8 cellular contexts compared by ENCODE assay signal in the genomic region with DNA sequence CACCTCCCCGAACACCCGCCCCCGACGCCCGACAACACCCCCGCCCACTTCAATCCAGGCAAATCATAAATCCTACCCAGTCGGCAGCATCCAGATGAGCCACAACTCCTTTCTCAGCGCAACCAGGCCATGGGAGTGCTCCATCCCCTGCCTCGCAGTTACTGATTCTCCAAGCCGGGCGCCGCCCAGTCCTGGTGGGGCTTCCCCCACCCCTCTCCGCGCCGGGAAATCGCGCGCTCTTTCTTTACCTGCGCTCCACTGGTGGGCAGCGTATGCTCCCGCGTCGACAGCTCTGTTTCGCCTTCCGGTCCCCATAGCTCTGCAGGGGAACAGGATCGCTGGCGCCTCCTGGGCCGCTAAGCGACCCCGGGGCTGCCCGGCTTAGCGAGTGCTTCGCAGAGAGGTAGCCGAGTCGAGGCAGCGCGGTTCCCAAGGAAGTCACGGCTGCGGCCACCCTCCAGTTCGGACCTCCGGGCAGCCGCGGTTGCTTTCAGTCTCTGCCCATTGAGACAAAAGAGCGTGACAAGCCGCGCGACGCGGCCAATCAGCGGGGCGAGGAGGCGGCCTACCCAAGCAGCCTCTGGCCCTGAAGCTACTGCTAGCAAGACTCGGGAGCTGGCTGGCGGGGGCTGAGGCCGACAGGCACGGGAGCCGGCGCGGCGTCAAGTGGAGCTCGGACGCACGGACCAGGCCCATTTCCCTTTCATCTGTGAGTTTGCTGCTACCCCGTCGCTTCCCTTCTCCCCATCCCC. TPM values are rescaled to one million over a fixed set of nuclear protein-coding genes. Genes with fewer than 3 reads are reported as not detected.
DNase-seq lines count a peak whose midpoint lies in the region; ATAC-seq, FAIRE-seq and TF ChIP-seq lines count a peak whose summit lies in the region.

No MANE protein-coding gene starts in this region.

- peak overlapping the region; percentile 9 for H3K4me2 ChIP-seq in endothelial cell of umbilical vein (ENCODE audit: insufficient read depth, low read length)

- peak overlapping the region; percentile 90 for H3K27ac Mint-ChIP-seq in CD8-positive, alpha-beta T cell
- H3K27ac Mint-ChIP-seq in activated CD8-positive, alpha-beta memory T cell treated with anti-CD3 and anti-CD28 coated beads, Interleukin-2, amount 10 ng/mL, durations not matched to agents 7 days and 5 days, result peak overlapping the region; percentile 92

- no peak for TF ChIP-seq POLR2A in endothelial cell of umbilical vein (IDR thresholded peaks at IDR 0.05; ENCODE audit: low read depth, low read length)

- POLR2A ChIA-PET in CD8-positive, alpha-beta T cell (lab: Charles Lee), result interaction anchor here (0.7 to 2.2 kb wide), 4 partner anchors 14 to 1987 kb away, joined by 3 to 7 read pairs (median 3); a partner anchor contains a TSS
- POLR2A ChIA-PET in endothelial cell of umbilical vein (lab: Charles Lee), result no interaction called here

- peak overlapping the region; percentile 65 for H3K27ac ChIP-seq in CD8-positive, alpha-beta T cell (ENCODE audit: low read depth, low read length)
- peak overlapping the region; percentile 13 for H3K27ac ChIP-seq in endothelial cell of umbilical vein (ENCODE audit: insufficient read depth, low read depth, low read length)

- ATAC-seq in CD8-positive, alpha-beta T cell, result peak; percentile 74
- ATAC-seq in GM19328 (IDR thresholded peaks at IDR 0.05; ENCODE audit: unreplicated experiment) (peak; percentile 65), HG03439 (IDR thresholded peaks at IDR 0.05; ENCODE audit: unreplicated experiment) (peak; percentile 74), mucosa of descending colon (peak; percentile 89)
- peak; percentile 83 for ATAC-seq in activated CD8-positive, alpha-beta memory T cell treated with anti-CD3 and anti-CD28 coated beads, Interleukin-2, amount 10 ng/mL, durations not matched to agents 7 days and 5 days

- peak overlapping the region; percentile 90 for H3K4me3 Mint-ChIP-seq in CD8-positive, alpha-beta T cell
- H3K4me3 Mint-ChIP-seq in activated CD8-positive, alpha-beta memory T cell treated with anti-CD3 and anti-CD28 coated beads, Interleukin-2, amount 10 ng/mL, durations not matched to agents 7 days and 5 days, result peak overlapping the region; percentile 84

- H3K9me1 ChIP-seq in endothelial cell of umbilical vein (replicated peaks; ENCODE audit: control insufficient read depth, extremely low read depth, insufficient read depth, low read length), result no peaks in the 10 kb centered on the region

- no peaks in the 10 kb centered on the region for H3K27me3 ChIP-seq in CD8-positive, alpha-beta T cell (ENCODE audit: insufficient read depth, low read length)
- H3K27me3 ChIP-seq in endothelial cell of umbilical vein (ENCODE audit: control insufficient read depth in 2 of 2, insufficient read depth in 2 of 2, low read length in 2 of 2), result no peaks in the 10 kb centered on the region

- peak overlapping the region; percentile 91 for H2AFZ ChIP-seq in endothelial cell of umbilical vein (ENCODE audit: low read depth, low read length)

- BruUV-seq in endothelial cell of umbilical vein (replicated peaks; lab: Mats Ljungman, UMichigan), result no TSS peak

- peaks cover 10% of the 10 kb centered on the region for H3K36me3 Mint-ChIP-seq in CD8-positive, alpha-beta T cell
- peaks cover 5% of the 10 kb centered on the region for H3K36me3 Mint-ChIP-seq in activated CD8-positive, alpha-beta memory T cell treated with anti-CD3 and anti-CD28 coated beads, Interleukin-2, amount 10 ng/mL, durations not matched to agents 7 days and 5 days

- H3K9me3 ChIP-seq in CD8-positive, alpha-beta T cell (ENCODE audit: low read length), result no peaks in the 10 kb centered on the region
- H3K9me3 ChIP-seq in endothelial cell of umbilical vein (replicated peaks; ENCODE audit: control insufficient read depth, insufficient read depth, low read length) (no peaks in the 10 kb centered on the region), mucosa of descending colon (no peaks in the 10 kb centered on the region)

- no peaks in the 10 kb centered on the region for H3K79me2 ChIP-seq in endothelial cell of umbilical vein (ENCODE audit: control insufficient read depth, insufficient read depth, low read length)

- H3K4me3 ChIP-seq in CD8-positive, alpha-beta T cell (ENCODE audit: low read depth, low read length), result peak overlapping the region; percentile 62
- H3K4me3 ChIP-seq in endothelial cell of umbilical vein (replicated peaks in 1 of 3; ENCODE audit: insufficient read depth in 1 of 3, low read depth in 1 of 3, low read length in 3 of 3) (peak overlapping the region; percentile 21 to 64 (median 40)), mucosa of descending colon (peak overlapping the region; percentile 14)

- intact Hi-C loops in CD8-positive, alpha-beta T cell (cut with DNase I, micrococcal nuclease), result loop anchor here (1.0 to 5.0 kb wide), 9 partner anchors 22 to 1986 kb away; a partner anchor contains a TSS
- intact Hi-C loops in endothelial cell of umbilical vein (cut with micrococcal nuclease) (loop anchor here (1.0 to 2.0 kb wide), 4 partner anchors 23 to 353 kb away; a partner anchor contains a TSS), mucosa of descending colon (cut with DNase I, micrococcal nuclease) (no loop called here)

- peak; percentile 5 to 64 (median 45) for DNase-seq in CD8-positive, alpha-beta T cell
- peak; percentile 21 for DNase-seq in NCI-H526 treated with DMSO at 0.1 percent for 48 hours (lab: John Stamatoyannopoulos, UW)
- peak; percentile 75 for DNase-seq in activated CD8-positive, alpha-beta memory T cell treated with anti-CD3 and anti-CD28 coated beads, Interleukin-2, amount 10 ng/mL, durations not matched to agents 7 days and 5 days
- peak; percentile 76 for DNase-seq in endothelial cell of umbilical vein (ENCODE audit: low read depth, low spot score)
- peak; percentile 56 to 77 (median 73) for DNase-seq in mucosa of descending colon
- peak; percentile 14 for DNase-seq in stimulated activated CD8-positive, alpha-beta memory T cell treated with anti-CD3 and anti-CD28 coated beads, Interleukin-7, amount 100 ng/mL, for 24 hours (ENCODE audit: low read depth)

- peaks cover 29% of the 10 kb centered on the region for H3K4me1 Mint-ChIP-seq in CD8-positive, alpha-beta T cell (ENCODE audit: low read depth)
- H3K4me1 Mint-ChIP-seq in activated CD8-positive, alpha-beta memory T cell treated with anti-CD3 and anti-CD28 coated beads, Interleukin-2, amount 10 ng/mL, durations not matched to agents 7 days and 5 days, result peaks cover 29% of the 10 kb centered on the region

- H4K20me1 ChIP-seq in endothelial cell of umbilical vein (replicated peaks; ENCODE audit: control insufficient read depth, extremely low read depth, insufficient read depth, low read length), result no peaks in the 10 kb centered on the region

- dilution Hi-C loops in endothelial cell of umbilical vein (cut with MboI; ENCODE audit: extremely low pct_ligation_motif_present, low sequenced_read_pairs), result no loop called here

- H3K9me3 Mint-ChIP-seq in CD8-positive, alpha-beta T cell, result no peaks in the 10 kb centered on the region
- no peaks in the 10 kb centered on the region for H3K9me3 Mint-ChIP-seq in activated CD8-positive, alpha-beta memory T cell treated with anti-CD3 and anti-CD28 coated beads, Interleukin-2, amount 10 ng/mL, durations not matched to agents 7 days and 5 days (ENCODE audit: low read depth)

- peaks cover 12% of the 10 kb centered on the region for H3K4me1 ChIP-seq in CD8-positive, alpha-beta T cell (ENCODE audit: insufficient read depth, low read length)
- H3K4me1 ChIP-seq in endothelial cell of umbilical vein (ENCODE audit: control insufficient read depth, extremely low read depth, insufficient read depth, low read length) (no peaks in the 10 kb centered on the region), mucosa of descending colon (ENCODE audit: low read depth) (no peaks in the 10 kb centered on the region)

- no peaks in the 10 kb centered on the region for H3K36me3 ChIP-seq in CD8-positive, alpha-beta T cell (ENCODE audit: insufficient read depth, low read length)
- H3K36me3 ChIP-seq in endothelial cell of umbilical vein (ENCODE audit: control insufficient read depth in 2 of 2, extremely low read depth in 1 of 2, insufficient read depth in 2 of 2, low read length in 2 of 2) (no peaks in the 10 kb centered on the region), mucosa of descending colon (ENCODE audit: low read depth) (no peaks in the 10 kb centered on the region)

- peak overlapping the region; percentile 49 for H3K9ac ChIP-seq in endothelial cell of umbilical vein (replicated peaks; ENCODE audit: extremely low read depth, insufficient read depth, low read length)

- CTCF ChIA-PET in CD8-positive, alpha-beta T cell (lab: Charles Lee), result interaction anchor here (1.1 to 1.6 kb wide), 4 partner anchors 22 to 217 kb away, joined by 4 to 5 read pairs (median 4); no protein-coding TSS in a partner anchor
- CTCF ChIA-PET in activated CD8-positive, alpha-beta memory T cell treated with anti-CD3 and anti-CD28 coated beads, Interleukin-2, amount 10 ng/mL, durations not matched to agents 7 days and 5 days (lab: Charles Lee), result interaction anchor here (1.0 to 2.3 kb wide), 8 partner anchors 19 to 238 kb away, joined by 3 to 10 read pairs (median 6); a partner anchor contains a TSS
- CTCF ChIA-PET in endothelial cell of umbilical vein (lab: Charles Lee), result interaction anchor here (0.8 to 3.0 kb wide), 8 partner anchors 10 to 205 kb away, joined by 3 to 10 read pairs (median 4); no protein-coding TSS in a partner anchor

- no peaks in the 10 kb centered on the region for H3K27me3 Mint-ChIP-seq in CD8-positive, alpha-beta T cell (ENCODE audit: low read depth)
- H3K27me3 Mint-ChIP-seq in activated CD8-positive, alpha-beta memory T cell treated with anti-CD3 and anti-CD28 coated beads, Interleukin-2, amount 10 ng/mL, durations not matched to agents 7 days and 5 days, result no peaks in the 10 kb centered on the region

- TF ChIP-seq CTCF in CD8-positive, alpha-beta T cell (IDR thresholded peaks at IDR 0.05), result no peak
- TF ChIP-seq CTCF in endothelial cell of umbilical vein (IDR thresholded peaks at IDR 0.05; ENCODE audit: extremely low read depth in 1 of 2, insufficient read depth in 1 of 2, low read depth in 1 of 2, low read length in 2 of 2) (no peak), mucosa of descending colon (IDR thresholded peaks at IDR 0.05) (no peak)

- peak; percentile 85 for FAIRE-seq in endothelial cell of umbilical vein (lab: Jason Lieb, UNC)

RNA-seq across cellular contexts. Expression of a gene that starts 43.7 kb away (rescaled TPM):
- 1 to 10 TPM; 4.8 to 7.8 TPM for total RNA-seq in CD8-positive, alpha-beta T cell
- 10 to 100 TPM in 1 of 2 experiments, 1 to 10 TPM in 1; 9.3 to 10.5 TPM for total RNA-seq in activated CD8-positive, alpha-beta memory T cell treated with anti-CD3 and anti-CD28 coated beads, Interleukin-2, amount 10 ng/mL, durations not matched to agents 7 days and 5 days
- 15.1 and 18.9 TPM in 2 replicates for total RNA-seq in endothelial cell of umbilical vein
- 12.1 and 14.5 TPM in 2 replicates for polyA plus RNA-seq in endothelial cell of umbilical vein
- polyA plus RNA-seq in endothelial cell of umbilical vein (2011; cell fraction: cytosol; rRNA removed), result 19.2 and 22.4 TPM in 2 replicates
- 17.0 and 21.3 TPM in 2 replicates for polyA plus RNA-seq in endothelial cell of umbilical vein (2011; cell fraction: nucleus; rRNA removed)
- polyA plus RNA-seq in endothelial cell of umbilical vein (2012), result 17.6 and 25.3 TPM in 2 replicates
- 4.5 and 6.1 TPM in 2 replicates for polyA minus RNA-seq in endothelial cell of umbilical vein
- polyA minus RNA-seq in endothelial cell of umbilical vein (2011; cell fraction: cytosol; rRNA and poly(A)+ RNA removed), result not detected
- 11.5 and 16.4 TPM in 2 replicates for polyA minus RNA-seq in endothelial cell of umbilical vein (2011; cell fraction: nucleus; rRNA and poly(A)+ RNA removed)
- total RNA-seq in mucosa of descending colon, result 1 to 10 TPM in 2 of 3 donors, under 1 TPM in 1; 0.49 to 4.4 (median 2.2) TPM

Comparison
In these comparisons a context has a peak if more than half of its experiments do, and no peak if none do; other contexts are left out.
1. Peak in every context shown above with its lines: DNase-seq, ATAC-seq, H3K4me3 ChIP-seq and H3K27ac ChIP-seq.
2. DNase-seq: peak in every context shown above with its lines; median percentile 76 in endothelial cell of umbilical vein; 75 in activated CD8-positive, alpha-beta memory T cell treated with anti-CD3 and anti-CD28 coated beads, Interleukin-2, amount 10 ng/mL, durations not matched to agents 7 days and 5 days; 73 in mucosa of descending colon; 45 in CD8-positive, alpha-beta T cell; 21 in NCI-H526 treated with DMSO at 0.1 percent for 48 hours; 14 in stimulated activated CD8-positive, alpha-beta memory T cell treated with anti-CD3 and anti-CD28 coated beads, Interleukin-7, amount 100 ng/mL, for 24 hours.
3. intact Hi-C loops: an anchor here in CD8-positive, alpha-beta T cell (1.0 to 5.0 kb wide) and endothelial cell of umbilical vein (1.0 to 2.0 kb wide); none called in mucosa of descending colon.